23 cellular contexts compared by ENCODE assay signal in the genomic region with DNA sequence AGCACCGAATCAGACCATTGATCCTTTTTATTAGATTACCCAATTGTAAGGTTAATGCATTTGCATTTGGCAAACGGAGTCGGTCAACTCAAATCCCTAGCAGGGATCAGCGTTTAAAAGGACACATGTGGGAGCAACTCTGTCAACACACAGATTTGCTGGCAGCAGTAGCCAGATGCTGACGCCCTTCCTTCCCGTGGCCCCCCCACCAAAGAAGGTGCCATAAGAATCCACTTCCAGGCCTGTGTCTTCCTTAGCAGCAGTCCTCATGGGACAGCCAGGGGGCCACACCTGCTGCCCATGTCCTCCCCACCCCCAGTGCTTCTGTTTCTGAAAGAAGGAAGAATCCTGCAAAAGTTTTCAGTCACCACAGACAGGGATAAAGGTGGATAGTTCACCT. TPM values are rescaled to one million over a fixed set of nuclear protein-coding genes. Genes with fewer than 3 reads are reported as not detected.
DNase-seq lines count a peak whose midpoint lies in the region; ATAC-seq and TF ChIP-seq lines count a peak whose summit lies in the region.
"Had no signal": no experiment of that assay in that cellular context is flagged by ENCODE, and none has a peak within 500 bp of the region (broad histone marks: within the 10 kb centered on the region; RNA-seq: fewer than 3 reads in every experiment).

No MANE protein-coding gene starts in this region.

- no peaks in the 10 kb centered on the region for H3K27me3 ChIP-seq in GM23338 (ENCODE audit: insufficient read depth)
- peaks cover 35% of the 10 kb centered on the region for H3K27me3 ChIP-seq in RWPE2 (ENCODE audit: insufficient read depth, poor library complexity, severe bottlenecking)
- H3K27me3 ChIP-seq in parathyroid adenoma (ENCODE audit: control insufficient read depth, insufficient read depth, low read length) = no peaks in the 10 kb centered on the region
- H3K27me3 ChIP-seq: BLaER1 treated with 17β-estradiol and CSF1 and Interleukin-3, amounts not matched to agents 10 nM and 100 nM had no signal

- no peak overlapping the region for H3K27ac Mint-ChIP-seq in GM23338
- H3K27ac Mint-ChIP-seq: CD14-positive monocyte; CD4-positive, alpha-beta T cell; CD8-positive, alpha-beta memory T cell; HFFc6 had no signal

- H3K9me2 ChIP-seq in GM23338 (ENCODE audit: insufficient read depth) = no peaks in the 10 kb centered on the region

- no peaks in the 10 kb centered on the region for H4K20me1 ChIP-seq in GM23338 (replicated peaks; ENCODE audit: insufficient read depth)
- H4K20me1 ChIP-seq: BLaER1 treated with 17β-estradiol and CSF1 and Interleukin-3, amounts not matched to agents 10 nM and 100 nM had no signal

- TF ChIP-seq CTCF in GM23338 (conservative IDR thresholded peaks at IDR 0.05; ENCODE audit: low read depth in 2 of 2) (no peak), RWPE2 (IDR thresholded peaks at IDR 0.05; ENCODE audit: poor library complexity, severe bottlenecking) (no peak), parathyroid adenoma (IDR thresholded peaks at IDR 0.05) (no peak)

- ATAC-seq in GM23338 (no peak), RWPE2 (ENCODE audit: low read depth) (no peak), Right ventricle myocardium superior (ENCODE audit: poor library complexity) (no peak), HG02642 (IDR thresholded peaks at IDR 0.05; ENCODE audit: poor library complexity, unreplicated experiment) (no peak)
- ATAC-seq: A549 had no signal

- H3K4me2 ChIP-seq in GM23338 = no peak overlapping the region
- peak overlapping the region; percentile 72 for H3K4me2 ChIP-seq in parathyroid adenoma (ENCODE audit: low read length)
- H3K4me2 ChIP-seq: A549; BLaER1 treated with 17β-estradiol and CSF1 and Interleukin-3, amounts not matched to agents 10 nM and 100 nM had no signal

- no peaks in the 10 kb centered on the region for H3K4me1 ChIP-seq in GM23338 (ENCODE audit: insufficient read depth)
- peaks cover 5% of the 10 kb centered on the region for H3K4me1 ChIP-seq in RWPE2 (ENCODE audit: insufficient read depth, poor library complexity, severe bottlenecking)
- H3K4me1 ChIP-seq in parathyroid adenoma = peaks cover 57% of the 10 kb centered on the region
- H3K4me1 ChIP-seq: A549, BE2C, HAP-1 had no signal

- H3K4me1 Mint-ChIP-seq in GM23338 = no peaks in the 10 kb centered on the region; the same call in 2 of the 3 replicates
- H3K4me1 Mint-ChIP-seq: CD8-positive, alpha-beta memory T cell had no signal

- peak overlapping the region; percentile 15 for H3K9ac ChIP-seq in parathyroid adenoma
- H3K9ac ChIP-seq: BLaER1 treated with 17β-estradiol and CSF1 and Interleukin-3, amounts not matched to agents 10 nM and 100 nM had no signal

- DNase-seq in GM23338 (ENCODE audit: low spot score) = no peak
- peak; percentile 92 for DNase-seq in NCI-H82 (lab: John Stamatoyannopoulos, UW)
- DNase-seq in RWPE2 (ENCODE audit: low spot score) = peak; percentile 37
- DNase-seq in Right ventricle myocardium superior = no peak
- no peak for DNase-seq in stimulated activated CD4-positive, alpha-beta T cell treated with anti-CD3 and anti-CD28 coated beads, Interleukin-12 subunit alpha, Interleukin-12 subunit beta, amount 100 ng/mL, for 4 hours
- DNase-seq: 8988T; ACHN; AML-193; BE2C; CD4-positive, alpha-beta T cell; CD8-positive, alpha-beta memory T cell; DMS 273 treated with DMSO at 0.1 percent for 48 hours; DMS79; EL; GDM1; GOT3; HFFc6 had no signal

- no peaks in the 10 kb centered on the region for H3F3A ChIP-seq in GM23338 (replicated peaks; ENCODE audit: low read depth)

- H3K4me3 ChIP-seq in GM23338 = no peak overlapping the region
- no peak overlapping the region for H3K4me3 ChIP-seq in RWPE2 (ENCODE audit: severe bottlenecking)
- H3K4me3 ChIP-seq in parathyroid adenoma (ENCODE audit: low read depth, low read length) = peak overlapping the region; percentile 82
- H3K4me3 ChIP-seq: A549; BLaER1 treated with 17β-estradiol and CSF1 and Interleukin-3, amounts not matched to agents 10 nM and 100 nM; HAP-1 had no signal

- no peaks in the 10 kb centered on the region for H3K36me3 Mint-ChIP-seq in GM23338 (ENCODE audit: low read depth)
- H3K36me3 Mint-ChIP-seq: CD8-positive, alpha-beta memory T cell had no signal

- H3K9me3 Mint-ChIP-seq in GM23338 = no peaks in the 10 kb centered on the region
- H3K9me3 Mint-ChIP-seq: CD14-positive monocyte; CD4-positive, alpha-beta T cell; CD8-positive, alpha-beta memory T cell; HFFc6 had no signal

- H3K36me3 ChIP-seq in GM23338 (ENCODE audit: insufficient read depth) (no peaks in the 10 kb centered on the region), RWPE2 (ENCODE audit: low read depth) (no peaks in the 10 kb centered on the region), parathyroid adenoma (ENCODE audit: control insufficient read depth, insufficient read depth, low read length) (no peaks in the 10 kb centered on the region)
- H3K36me3 ChIP-seq: BE2C; BLaER1 treated with 17β-estradiol and CSF1 and Interleukin-3, amounts not matched to agents 10 nM and 100 nM; HAP-1 had no signal

- H2AFZ ChIP-seq in GM23338 = peak overlapping the region; percentile 81; the same call in 1 of the 2 replicates
- no peak overlapping the region for H2AFZ ChIP-seq in parathyroid adenoma

- intact Hi-C loops in Right ventricle myocardium superior (cut with DNase I) = no loop called here

- H3K27me3 Mint-ChIP-seq in GM23338 (ENCODE audit: insufficient read depth, low read depth, poor library complexity) = peaks cover 5% of the 10 kb centered on the region
- H3K27me3 Mint-ChIP-seq: CD4-positive, alpha-beta T cell had no signal

- H3K79me2 ChIP-seq in GM23338 (replicated peaks; ENCODE audit: insufficient read depth) = no peaks in the 10 kb centered on the region
- H3K79me2 ChIP-seq in parathyroid adenoma = peaks cover 73% of the 10 kb centered on the region

- H3K4me3 Mint-ChIP-seq in GM23338 = no peak overlapping the region
- H3K4me3 Mint-ChIP-seq: CD14-positive monocyte; CD4-positive, alpha-beta T cell; CD8-positive, alpha-beta memory T cell; HFFc6 had no signal

- H3K27ac ChIP-seq in GM23338 (ENCODE audit: low read depth) (no peak overlapping the region), RWPE2 (ENCODE audit: poor library complexity, severe bottlenecking) (no peak overlapping the region), parathyroid adenoma (peak overlapping the region; percentile 98)
- H3K27ac ChIP-seq: A549; BLaER1 treated with 17β-estradiol and CSF1 and Interleukin-3, amounts not matched to agents 10 nM and 100 nM had no signal

- H3K9me3 ChIP-seq in RWPE2 (ENCODE audit: severe bottlenecking) (no peaks in the 10 kb centered on the region), parathyroid adenoma (ENCODE audit: control insufficient read depth, low read length) (no peaks in the 10 kb centered on the region)
- H3K9me3 ChIP-seq: A549; BE2C; BLaER1 treated with 17β-estradiol and CSF1 and Interleukin-3, amounts not matched to agents 10 nM and 100 nM; HAP-1 had no signal

TF ChIP-seq in GM23338, 12 proteins besides CTCF, POLR2A, EP300 and RAD21 (continues in another document):
- TF ChIP-seq JUNB (IDR thresholded peaks at IDR 0.05; ENCODE audit: unreplicated experiment) (no peak), CREB1 (CRISPR knock-in tag; IDR thresholded peaks at IDR 0.05; ENCODE audit: low read depth) (no peak), NANOG (IDR thresholded peaks at IDR 0.05; ENCODE audit: borderline replicate concordance) (no peak), ZNF331 (CRISPR knock-in tag; IDR thresholded peaks at IDR 0.05; ENCODE audit: low read depth) (no peak), EZH2 (IDR thresholded peaks at IDR 0.05; ENCODE audit: low read depth, unreplicated experiment) (no peak), STAT1 (IDR thresholded peaks at IDR 0.05; ENCODE audit: unreplicated experiment) (no peak), ZNF114 (CRISPR knock-in tag; IDR thresholded peaks at IDR 0.05) (no peak), EZH2phosphoT487 (IDR thresholded peaks at IDR 0.05; ENCODE audit: unreplicated experiment) (no peak)
- TF ChIP-seq, protein P1, sequence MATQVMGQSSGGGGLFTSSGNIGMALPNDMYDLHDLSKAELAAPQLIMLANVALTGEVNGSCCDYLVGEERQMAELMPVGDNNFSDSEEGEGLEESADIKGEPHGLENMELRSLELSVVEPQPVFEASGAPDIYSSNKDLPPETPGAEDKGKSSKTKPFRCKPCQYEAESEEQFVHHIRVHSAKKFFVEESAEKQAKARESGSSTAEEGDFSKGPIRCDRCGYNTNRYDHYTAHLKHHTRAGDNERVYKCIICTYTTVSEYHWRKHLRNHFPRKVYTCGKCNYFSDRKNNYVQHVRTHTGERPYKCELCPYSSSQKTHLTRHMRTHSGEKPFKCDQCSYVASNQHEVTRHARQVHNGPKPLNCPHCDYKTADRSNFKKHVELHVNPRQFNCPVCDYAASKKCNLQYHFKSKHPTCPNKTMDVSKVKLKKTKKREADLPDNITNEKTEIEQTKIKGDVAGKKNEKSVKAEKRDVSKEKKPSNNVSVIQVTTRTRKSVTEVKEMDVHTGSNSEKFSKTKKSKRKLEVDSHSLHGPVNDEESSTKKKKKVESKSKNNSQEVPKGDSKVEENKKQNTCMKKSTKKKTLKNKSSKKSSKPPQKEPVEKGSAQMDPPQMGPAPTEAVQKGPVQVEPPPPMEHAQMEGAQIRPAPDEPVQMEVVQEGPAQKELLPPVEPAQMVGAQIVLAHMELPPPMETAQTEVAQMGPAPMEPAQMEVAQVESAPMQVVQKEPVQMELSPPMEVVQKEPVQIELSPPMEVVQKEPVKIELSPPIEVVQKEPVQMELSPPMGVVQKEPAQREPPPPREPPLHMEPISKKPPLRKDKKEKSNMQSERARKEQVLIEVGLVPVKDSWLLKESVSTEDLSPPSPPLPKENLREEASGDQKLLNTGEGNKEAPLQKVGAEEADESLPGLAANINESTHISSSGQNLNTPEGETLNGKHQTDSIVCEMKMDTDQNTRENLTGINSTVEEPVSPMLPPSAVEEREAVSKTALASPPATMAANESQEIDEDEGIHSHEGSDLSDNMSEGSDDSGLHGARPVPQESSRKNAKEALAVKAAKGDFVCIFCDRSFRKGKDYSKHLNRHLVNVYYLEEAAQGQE (IDR thresholded peaks at IDR 0.05; ENCODE audit: unreplicated experiment) = no peak
- TF ChIP-seq, protein P2, sequence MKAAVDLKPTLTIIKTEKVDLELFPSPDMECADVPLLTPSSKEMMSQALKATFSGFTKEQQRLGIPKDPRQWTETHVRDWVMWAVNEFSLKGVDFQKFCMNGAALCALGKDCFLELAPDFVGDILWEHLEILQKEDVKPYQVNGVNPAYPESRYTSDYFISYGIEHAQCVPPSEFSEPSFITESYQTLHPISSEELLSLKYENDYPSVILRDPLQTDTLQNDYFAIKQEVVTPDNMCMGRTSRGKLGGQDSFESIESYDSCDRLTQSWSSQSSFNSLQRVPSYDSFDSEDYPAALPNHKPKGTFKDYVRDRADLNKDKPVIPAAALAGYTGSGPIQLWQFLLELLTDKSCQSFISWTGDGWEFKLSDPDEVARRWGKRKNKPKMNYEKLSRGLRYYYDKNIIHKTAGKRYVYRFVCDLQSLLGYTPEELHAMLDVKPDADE (IDR thresholded peaks at IDR 0.05) = no peak

RNA-seq across cellular contexts. Expression of a gene that starts 24.5 kb away (rescaled TPM):
- 1.6 and 1.8 TPM in 2 replicates for total RNA-seq in GM23338 (2014; rRNA removed; shearing (Covaris generic))
- 2.3 and 2.5 TPM in 2 replicates for polyA plus RNA-seq in GM23338 (2016; fragmentation: Nextera tagmentation; extraction: Ambion mirVana)
- 14.7 TPM for total RNA-seq in Right ventricle myocardium superior
- polyA plus RNA-seq: CD8-positive, alpha-beta memory T cell had no signal

Comparison
In these comparisons a context has a peak if more than half of its experiments do, and no peak if none do; other contexts are left out.
1. DNase-seq: peak in NCI-H82 (single experiment) and RWPE2 (single experiment); none in GM23338 (single experiment), Right ventricle myocardium superior (single experiment) and stimulated activated CD4-positive, alpha-beta T cell treated with anti-CD3 and anti-CD28 coated beads, Interleukin-12 subunit alpha, Interleukin-12 subunit beta, amount 100 ng/mL, for 4 hours (single experiment).